ENCODE assay signal across 12 cellular contexts in the genomic region with DNA sequence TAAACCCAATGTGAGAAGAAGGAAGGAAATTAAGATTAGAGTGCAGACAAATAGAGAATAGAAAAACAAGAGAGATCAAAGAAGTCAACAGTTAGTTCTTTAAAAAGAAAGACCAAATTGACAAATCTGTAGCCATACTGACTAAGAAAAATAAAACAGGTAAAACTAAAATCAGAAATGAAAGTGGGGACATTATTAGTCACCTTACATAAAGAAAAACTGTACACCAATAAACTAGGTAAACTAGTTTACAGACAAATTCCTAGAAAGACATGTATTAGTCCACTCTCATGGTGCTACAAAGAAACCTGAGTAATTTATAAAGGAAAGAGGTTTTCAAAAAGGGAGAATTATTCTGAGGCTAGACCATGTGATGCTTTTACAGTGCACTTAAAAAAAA. TPM values are rescaled to one million over a fixed set of nuclear protein-coding genes. Genes with fewer than 3 reads are reported as not detected.
DNase-seq lines count a peak whose midpoint lies in the region; ATAC-seq, FAIRE-seq and TF ChIP-seq lines count a peak whose summit lies in the region.
"Had no signal": no experiment of that assay in that cellular context is flagged by ENCODE, and none has a peak within 500 bp of the region (broad histone marks: within the 10 kb centered on the region; RNA-seq: fewer than 3 reads in every experiment).

No MANE protein-coding gene starts in this region.

- peaks cover 19% of the 10 kb centered on the region for H3K4me1 Mint-ChIP-seq in activated T-helper 2 cell treated with anti-CD3 and anti-CD28 coated beads, Interferon-gamma antibody, Interleukin-2, Interleukin-4, amounts not matched to agents 10 μg/mL and 5 μg/mL and 100 μg/mL, durations not matched to agents 14 hours and 24 hours and 36 hours (ENCODE audit: low read depth)
- H3K4me1 Mint-ChIP-seq: IgD-negative memory B cell had no signal

- intact Hi-C loops in activated T-helper 2 cell treated with anti-CD3 and anti-CD28 coated beads, Interferon-gamma antibody, Interleukin-2, Interleukin-4, amounts not matched to agents 10 μg/mL and 5 μg/mL and 100 μg/mL, durations not matched to agents 14 hours and 24 hours and 36 hours (cut with micrococcal nuclease) = loop anchor here (1.0 kb wide), 3 partner anchors 22 to 96 kb away; a partner anchor contains a TSS

- peak; percentile 85 for ATAC-seq in GM18867 (IDR thresholded peaks at IDR 0.05; ENCODE audit: unreplicated experiment)
- ATAC-seq in GM21367 (IDR thresholded peaks at IDR 0.05; ENCODE audit: unreplicated experiment) = peak; percentile 63
- peak; percentile 86 for ATAC-seq in HG03039 (IDR thresholded peaks at IDR 0.05; ENCODE audit: unreplicated experiment)

- peak overlapping the region; percentile 29 for H3K27ac Mint-ChIP-seq in activated T-helper 2 cell treated with anti-CD3 and anti-CD28 coated beads, Interferon-gamma antibody, Interleukin-2, Interleukin-4, amounts not matched to agents 10 μg/mL and 5 μg/mL and 100 μg/mL, durations not matched to agents 14 hours and 24 hours and 36 hours
- H3K27ac Mint-ChIP-seq: IgD-negative memory B cell had no signal

- H3K36me3 Mint-ChIP-seq in activated T-helper 2 cell treated with anti-CD3 and anti-CD28 coated beads, Interferon-gamma antibody, Interleukin-2, Interleukin-4, amounts not matched to agents 10 μg/mL and 5 μg/mL and 100 μg/mL, durations not matched to agents 14 hours and 24 hours and 36 hours (ENCODE audit: low read depth) = peaks cover 74% of the 10 kb centered on the region

- H3K4me3 Mint-ChIP-seq in activated T-helper 2 cell treated with anti-CD3 and anti-CD28 coated beads, Interferon-gamma antibody, Interleukin-2, Interleukin-4, amounts not matched to agents 10 μg/mL and 5 μg/mL and 100 μg/mL, durations not matched to agents 14 hours and 24 hours and 36 hours (ENCODE audit: low read depth) = no peak overlapping the region
- H3K4me3 Mint-ChIP-seq: IgD-negative memory B cell had no signal

- no peak for FAIRE-seq in GM12892 (lab: Jason Lieb, UNC)
- FAIRE-seq: H54 had no signal

- TF ChIP-seq POLR2A in GM12892 (IDR thresholded peaks at IDR 0.05; ENCODE audit: low read depth, low read length) = no peak

- DNase-seq in activated T-helper 2 cell treated with anti-CD3 and anti-CD28 coated beads, Interferon-gamma antibody, Interleukin-2, Interleukin-4, amounts not matched to agents 10 μg/mL and 5 μg/mL and 100 μg/mL, durations not matched to agents 14 hours and 24 hours and 36 hours (ENCODE audit: low spot score) = no peak
- DNase-seq in NK-92 treated with Interleukin-12 subunit alpha and Interleukin-12 subunit beta, amount 100 ng/mL, for 24 hours (lab: John Stamatoyannopoulos, UW) = no peak
- DNase-seq in GM12892 (ENCODE audit: insufficient read length) (no peak), NCI-H526 treated with DMSO at 0.1 percent for 48 hours (lab: John Stamatoyannopoulos, UW) (no peak)
- DNase-seq: midbrain; stimulated activated CD4-positive, alpha-beta T cell treated with anti-CD3 and anti-CD28 coated beads, Interleukin-4, amount 100 ng/mL, for 24 hours had no signal

- H3K9me3 Mint-ChIP-seq in activated T-helper 2 cell treated with anti-CD3 and anti-CD28 coated beads, Interferon-gamma antibody, Interleukin-2, Interleukin-4, amounts not matched to agents 10 μg/mL and 5 μg/mL and 100 μg/mL, durations not matched to agents 14 hours and 24 hours and 36 hours = peaks cover 3% of the 10 kb centered on the region
- H3K9me3 Mint-ChIP-seq: IgD-negative memory B cell had no signal

- H3K27me3 Mint-ChIP-seq in activated T-helper 2 cell treated with anti-CD3 and anti-CD28 coated beads, Interferon-gamma antibody, Interleukin-2, Interleukin-4, amounts not matched to agents 10 μg/mL and 5 μg/mL and 100 μg/mL, durations not matched to agents 14 hours and 24 hours and 36 hours (ENCODE audit: low read depth) = no peaks in the 10 kb centered on the region
- H3K27me3 Mint-ChIP-seq: IgD-negative memory B cell had no signal

RNA-seq across cellular contexts. Expression of a gene that starts 22.3 kb away (rescaled TPM):
- total RNA-seq in activated T-helper 2 cell treated with anti-CD3 and anti-CD28 coated beads, Interferon-gamma antibody, Interleukin-2, Interleukin-4, amounts not matched to agents 10 μg/mL and 5 μg/mL and 100 μg/mL, durations not matched to agents 14 hours and 24 hours and 36 hours = 11.8 and 11.9 TPM in 2 replicates
- polyA plus RNA-seq in GM12892 (2012; ENCODE audit: missing spikeins) = 8.3 TPM

RNA-seq across cellular contexts. Expression of a gene that starts 22.7 kb away (rescaled TPM):
- total RNA-seq in activated T-helper 2 cell treated with anti-CD3 and anti-CD28 coated beads, Interferon-gamma antibody, Interleukin-2, Interleukin-4, amounts not matched to agents 10 μg/mL and 5 μg/mL and 100 μg/mL, durations not matched to agents 14 hours and 24 hours and 36 hours = 14.1 and 23.4 TPM in 2 replicates
- 21.9 TPM for polyA plus RNA-seq in GM12892 (2012; ENCODE audit: missing spikeins)

RNA-seq across cellular contexts. Expression of a gene that starts 37.0 kb away (rescaled TPM):
- 0.09 TPM in 1 of 2 replicates, not detected in the other for total RNA-seq in activated T-helper 2 cell treated with anti-CD3 and anti-CD28 coated beads, Interferon-gamma antibody, Interleukin-2, Interleukin-4, amounts not matched to agents 10 μg/mL and 5 μg/mL and 100 μg/mL, durations not matched to agents 14 hours and 24 hours and 36 hours
- polyA plus RNA-seq in GM12892 (2012; ENCODE audit: missing spikeins) = not detected
- total RNA-seq: OCI-LY7 had no signal
- polyA plus RNA-seq: IgD-negative memory B cell had no signal
